In the genomic region with DNA sequence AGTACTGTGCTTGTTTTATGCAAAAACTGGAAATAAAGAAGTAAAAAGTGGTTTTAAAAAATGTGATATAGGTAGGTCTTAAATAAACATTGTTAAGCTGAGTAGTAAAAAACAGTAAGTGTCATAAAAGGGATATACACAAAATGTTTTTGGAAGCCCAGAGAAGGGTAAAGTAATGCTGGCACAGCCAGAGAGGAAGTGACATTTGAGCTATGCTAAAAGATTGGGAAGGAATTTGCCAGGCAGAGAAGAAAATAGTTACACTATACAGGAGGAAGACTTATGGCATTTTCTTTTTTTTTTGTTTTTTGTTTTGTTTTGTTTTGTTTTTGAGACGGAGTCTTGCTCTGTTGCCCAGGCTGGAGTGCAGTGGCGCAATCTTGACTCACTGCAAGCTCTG, we compare ENCODE assay signal across 1 cellular context.
TF ChIP-seq lines count a peak whose summit lies in the region.

No MANE protein-coding gene starts in this region.

TF ChIP-seq in K562, 482 proteins besides CTCF, POLR2A, EP300 and RAD21:
- TF ChIP-seq SMARCA5 (IDR thresholded peaks at IDR 0.05) = peak; percentile 31; the same call in 1 of the 2 replicates
- TF ChIP-seq NCOA6 (IDR thresholded peaks at IDR 0.05) = no peak
- TF ChIP-seq SPI1 (IDR thresholded peaks at IDR 0.05; ENCODE audit: borderline replicate concordance, low read depth, low read length) = peak; percentile 42; the same call in 1 of the 2 replicates
